Comparison of ENCODE assay signal across 8 cellular contexts in genomic region chr3:122858373-122858772, GRCh38.
DNase-seq lines count a peak whose midpoint lies in the region; ATAC-seq and TF ChIP-seq lines count a peak whose summit lies in the region.

No MANE protein-coding gene starts in this region.

- intact Hi-C loops in heart right ventricle (cut with DNase I) (loop anchor here in 4 of 10 donors (2.0 to 10.0 kb wide), 4 partner anchors 166 to 396 kb away; partner anchors contain the start of gene SEMA5B (in 4 of the 4)), Right ventricle myocardium inferior (cut with DNase I) (loop anchor here (5.0 kb wide), 1 partner anchor 169 kb away; the partner anchor contains the start of gene SEMA5B)

- no peak overlapping the region for H3K4me3 ChIP-seq in heart right ventricle

- ATAC-seq in heart right ventricle = no peak
- no peak for ATAC-seq in Right ventricle myocardium inferior
- no peak for ATAC-seq in foreskin keratinocyte
- no peak for ATAC-seq in GM18858 (IDR thresholded peaks at IDR 0.05; ENCODE audit: unreplicated experiment)
- no peak for ATAC-seq in GM19452 (IDR thresholded peaks at IDR 0.05; ENCODE audit: unreplicated experiment)

- H3K36me3 ChIP-seq in heart right ventricle = peaks cover 0 to 69% (median 8%) of the 10 kb centered on the region in 9 donors

- DNase-seq in heart right ventricle (no peak), Right ventricle myocardium inferior (ENCODE audit: missing footprints) (no peak), RPMI7951 (ENCODE audit: low read depth) (peak; percentile 25), foreskin keratinocyte (peak in 1 of 2 donors; percentile 20), GM19238 (ENCODE audit: insufficient read length, low spot score) (no peak)
- DNase-seq in activated CD4-positive, alpha-beta T cell treated with anti-CD3 and anti-CD28 coated beads for 4 hours = no peak

- peaks cover 0 to 3% (median 0%) of the 10 kb centered on the region in 9 donors for H3K4me1 ChIP-seq in heart right ventricle
- H3K4me1 ChIP-seq in foreskin keratinocyte = no peaks in the 10 kb centered on the region

- H3K27ac ChIP-seq in heart right ventricle (no peak overlapping the region), foreskin keratinocyte (no peak overlapping the region)

- H3K9me3 ChIP-seq in heart right ventricle = no peaks in the 10 kb centered on the region

- 86 to 90% methylated on average over 1 of the region's 1 CpG for WGBS in heart right ventricle, 2 donors

- H3K27me3 ChIP-seq in heart right ventricle (no peaks in the 10 kb centered on the region), foreskin keratinocyte (no peaks in the 10 kb centered on the region)

- TF ChIP-seq CTCF in heart right ventricle (IDR thresholded peaks at IDR 0.05) (peak in 7 of 9 donors; percentile 16 to 59 (median 50)), foreskin keratinocyte (conservative IDR thresholded peaks at IDR 0.05) (peak; percentile 71)
